11 cellular contexts compared by ENCODE assay signal in genomic region chr20:25539742-25540201, GRCh38. TPM values are rescaled to one million over a fixed set of nuclear protein-coding genes. Genes with fewer than 3 reads are reported as not detected.
DNase-seq lines count a peak whose midpoint lies in the region; ATAC-seq, FAIRE-seq and TF ChIP-seq lines count a peak whose summit lies in the region.
"Had no signal": no experiment of that assay in that cellular context is flagged by ENCODE, and none has a peak within 500 bp of the region (broad histone marks: within the 10 kb centered on the region; RNA-seq: fewer than 3 reads in every experiment).

No MANE protein-coding gene starts in this region.

- no peaks in the 10 kb centered on the region for H4K20me1 ChIP-seq in mammary epithelial cell (ENCODE audit: insufficient read depth, low read length)

- H3K27me3 ChIP-seq in mammary epithelial cell (ENCODE audit: insufficient read depth, low read length) (no peaks in the 10 kb centered on the region), spleen (replicated peaks in 1 of 7) (no peaks in the 10 kb centered on the region)

- TF ChIP-seq CTCF in mammary epithelial cell (conservative IDR thresholded peaks at IDR 0.05 in 1 of 2, IDR thresholded peaks at IDR 0.05 in 1 of 2; ENCODE audit: extremely low read depth in 1 of 2, insufficient read depth in 1 of 2, low read depth in 1 of 2, low read length in 2 of 2) = no peak
- no peak for TF ChIP-seq CTCF in spleen (IDR thresholded peaks at IDR 0.05 in 8 of 11, conservative IDR thresholded peaks at IDR 0.05 in 3 of 11)

- peak; percentile 3 for ATAC-seq in GM19025 (IDR thresholded peaks at IDR 0.05; ENCODE audit: low read depth, unreplicated experiment)
- ATAC-seq: naive thymus-derived CD8-positive, alpha-beta T cell had no signal

- DNase-seq in mammary epithelial cell = no peak
- DNase-seq in hypothalamus (lab: John Stamatoyannopoulos, UW) = peak in 29 of 51 donors; percentile 11 to 63 (median 29)
- no peak for DNase-seq in spleen
- no peak for DNase-seq in GM19238 (ENCODE audit: insufficient read length, low spot score)
- no peak for DNase-seq in activated gamma-delta T cell treated with Interleukin-2 at 50 U/mL for 16 hours
- no peak for DNase-seq in RCC 7860 (ENCODE audit: low spot score)
- no peak for DNase-seq in dermis blood vessel endothelial cell
- DNase-seq: activated T-cell treated with anti-CD3 and anti-CD28 coated beads, Interleukin-2, amount 50 U/mL, for 48 hours; naive thymus-derived CD8-positive, alpha-beta T cell; NCI-H187 had no signal

- TF ChIP-seq POLR2A in spleen (IDR thresholded peaks at IDR 0.05) = no peak

- H3K36me3 ChIP-seq in mammary epithelial cell (ENCODE audit: insufficient read depth, low read length) (no peaks in the 10 kb centered on the region), spleen (no peaks in the 10 kb centered on the region)

- peaks cover 16% of the 10 kb centered on the region for H3K4me1 ChIP-seq in mammary epithelial cell (ENCODE audit: insufficient read depth, low read length)
- peaks cover 0 to 33% (median 20%) of the 10 kb centered on the region in 6 donors for H3K4me1 ChIP-seq in spleen

- in situ Hi-C loops in mammary epithelial cell (cut with MboI; ENCODE audit: low sequenced_read_pairs in 2 of 2) = loop anchor here in 1 of 2 donors (25.0 kb wide), 1 partner anchor 227 kb away; no protein-coding TSS in a partner anchor

- H3K4me3 ChIP-seq in mammary epithelial cell (replicated peaks in 1 of 3; ENCODE audit: insufficient read depth in 1 of 3, low read depth in 2 of 3, low read length in 3 of 3) (peak overlapping the region in 1 of 3 experiments; percentile 4), spleen (peak overlapping the region in 7 of 8 donors; percentile 6 to 59 (median 26))

- no peak for FAIRE-seq in RCC 7860 (lab: Jason Lieb, UNC)

- H3K27ac ChIP-seq in mammary epithelial cell (ENCODE audit: insufficient read depth, low read depth, low read length) = no peak overlapping the region
- H3K27ac ChIP-seq in spleen = peak overlapping the region in 6 of 8 donors; percentile 13 to 85 (median 71)

- H3K9me3 ChIP-seq in mammary epithelial cell (replicated peaks; ENCODE audit: insufficient read depth, low read length) (no peaks in the 10 kb centered on the region), spleen (no peaks in the 10 kb centered on the region)

- peak overlapping the region; percentile 87 for H2AFZ ChIP-seq in mammary epithelial cell (ENCODE audit: low read depth, low read length)

- no peak overlapping the region for H3K9ac ChIP-seq in mammary epithelial cell (ENCODE audit: insufficient read depth, low read length)

- H3K4me2 ChIP-seq in mammary epithelial cell (ENCODE audit: insufficient read depth, low read depth, low read length) = peak overlapping the region; percentile 76

- CTCF ChIA-PET in mammary epithelial cell (lab: Charles Lee; ENCODE audit: low non-redundant PET) = interaction anchor here (0.7 kb wide), 1 partner anchor 203 kb away, joined by 3 read pairs; no protein-coding TSS in a partner anchor

- H3K79me2 ChIP-seq in mammary epithelial cell (ENCODE audit: insufficient read depth, low read length) = no peaks in the 10 kb centered on the region

- dilution Hi-C loops in mammary epithelial cell (cut with HindIII; ENCODE audit: low sequenced_read_pairs) = loop anchor here (5.0 kb wide), 1 partner anchor 108 kb away; no protein-coding TSS in a partner anchor

- intact Hi-C loops in mammary epithelial cell (cut with micrococcal nuclease) = loop anchor here (1.0 to 5.0 kb wide), 3 partner anchors 69 to 203 kb away; partner anchors contain the start of gene GINS1
- intact Hi-C loops in spleen (cut with DNase I; ENCODE audit: low total_unique reads) = no loop called here

- BruUV-seq in mammary epithelial cell (replicated peaks; lab: Mats Ljungman, UMichigan) = no TSS peak

- 28% methylated on average over 9 of the region's 10 CpGs for WGBS in mammary epithelial cell (ENCODE audit: low coverage, missing lambda C conversion rate)
- WGBS in spleen, 5 donors = 55 to 82% (median 76%) methylated on average over 10 of the region's 10 CpGs

RNA-seq across cellular contexts. Expression of gene NINL, which starts 45.6 kb away (rescaled TPM):
- total RNA-seq in mammary epithelial cell = 1 to 10 TPM; 6.8 to 7.7 TPM
- 2.1 TPM for polyA plus RNA-seq in mammary epithelial cell
- 3.9 TPM for polyA minus RNA-seq in mammary epithelial cell
- total RNA-seq in spleen = 10 to 100 TPM in 3 of 7 donors, 1 to 10 TPM in 4; 6.7 to 16.1 (median 9.4) TPM
- 1 to 10 TPM; 3.1 to 7.1 (median 3.2) TPM for polyA plus RNA-seq in spleen
- 21.6 and 24.8 TPM in 2 replicates for total RNA-seq in dermis blood vessel endothelial cell

Comparison
In these comparisons a context has a peak if more than half of its experiments do, and no peak if none do; other contexts are left out.
1. DNase-seq: peak in hypothalamus (29 of 51); none in mammary epithelial cell (single experiment), spleen (single experiment), GM19238 (single experiment), activated gamma-delta T cell treated with Interleukin-2 at 50 U/mL for 16 hours (single experiment), RCC 7860 (single experiment) and dermis blood vessel endothelial cell (single experiment).